9 cellular contexts compared by ENCODE assay signal in the genomic region with DNA sequence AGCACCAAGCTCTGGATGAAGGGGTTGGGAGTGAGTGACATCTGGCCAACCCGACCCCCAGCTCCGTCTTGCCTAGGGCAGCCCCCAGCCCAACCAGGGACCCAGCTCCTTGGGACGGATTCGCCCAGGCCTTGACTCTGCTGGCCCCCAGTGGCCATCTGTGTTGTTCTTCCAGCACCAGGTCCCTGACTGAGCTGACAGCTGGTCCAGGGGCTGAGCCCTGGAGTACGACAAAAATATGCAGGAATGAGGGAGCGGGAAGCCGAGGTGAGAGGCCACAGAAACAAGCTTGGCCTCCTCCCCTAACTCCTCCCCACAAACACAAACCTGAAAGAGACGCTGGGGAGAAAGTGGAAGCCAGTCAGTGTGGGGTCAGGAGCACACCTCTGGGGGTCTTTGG. TPM values are rescaled to one million over a fixed set of nuclear protein-coding genes. Genes with fewer than 3 reads are reported as not detected.
DNase-seq lines count a peak whose midpoint lies in the region; ATAC-seq, FAIRE-seq and TF ChIP-seq lines count a peak whose summit lies in the region.
"Had no signal": no experiment of that assay in that cellular context is flagged by ENCODE, and none has a peak within 500 bp of the region (broad histone marks: within the 10 kb centered on the region; RNA-seq: fewer than 3 reads in every experiment).

No MANE protein-coding gene starts in this region.

- H2BK120ac ChIP-seq in H1 (replicated peaks; ENCODE audit: low read depth, low read length) = no peak overlapping the region

- H2AFZ ChIP-seq in SK-N-SH (ENCODE audit: low read depth) = no peak overlapping the region
- H2AFZ ChIP-seq in H1 (ENCODE audit: low read length) = no peak overlapping the region
- H2AFZ ChIP-seq in neural cell (ENCODE audit: low read depth, low read length) = no peak overlapping the region

- no peak overlapping the region for H4K91ac ChIP-seq in H1 (replicated peaks; ENCODE audit: insufficient read length, low read length)

- TF ChIP-seq POLR2A in H1 (IDR thresholded peaks at IDR 0.05; ENCODE audit: control extremely low read depth in 1 of 2, low read depth in 2 of 2, low read length in 2 of 2) = no peak

- TF ChIP-seq RAD21 in SK-N-SH (IDR thresholded peaks at IDR 0.05; ENCODE audit: low read length) (peak; percentile 78), H1 (IDR thresholded peaks at IDR 0.05 in 1 of 2, conservative IDR thresholded peaks at IDR 0.05 in 1 of 2; ENCODE audit: low read depth in 2 of 2, low read length in 2 of 2) (peak; percentile 98 to 99), neural cell (conservative IDR thresholded peaks at IDR 0.05) (peak; percentile 99)

- no peak overlapping the region for H3K9ac ChIP-seq in SK-N-SH
- no peak overlapping the region for H3K9ac ChIP-seq in H1 (replicated peaks in 1 of 4; ENCODE audit: extremely low read depth in 1 of 4, low read depth in 3 of 4, low read length in 3 of 4)
- H3K9ac ChIP-seq in neural cell (ENCODE audit: low read length) = no peak overlapping the region

- H4K8ac ChIP-seq in H1 (ENCODE audit: extremely low read depth, insufficient read depth, low read length) = no peak overlapping the region

- H3K27me3 ChIP-seq in SK-N-SH (ENCODE audit: insufficient read depth) (no peaks in the 10 kb centered on the region), H1 (replicated peaks in 1 of 4; ENCODE audit: control insufficient read depth in 3 of 4, extremely low read depth in 1 of 4, insufficient read depth in 3 of 4, low read length in 3 of 4) (no peaks in the 10 kb centered on the region; a peak in 1 of 7 replicates), neural cell (ENCODE audit: insufficient read depth, low read depth, low read length) (no peaks in the 10 kb centered on the region)

- H2BK5ac ChIP-seq in H1 (ENCODE audit: low read depth, low read length) = 0 out of 2 replicates have a peak overlapping the region, but pooled peaks have one; percentile 37

- H3K56ac ChIP-seq in H1 (replicated peaks; ENCODE audit: insufficient read length, low read depth, low read length) = no peak overlapping the region

- H3K4me3 ChIP-seq in AG10803 (ENCODE audit: low read length) (no peak overlapping the region), SK-N-SH (ENCODE audit: low read depth in 2 of 2, low read length in 1 of 2) (no peak overlapping the region; a peak in 1 of 4 replicates), H1 (ENCODE audit: extremely low read depth in 1 of 4, insufficient read depth in 2 of 4, low read depth in 3 of 4, low read length in 4 of 4) (no peak overlapping the region), neural cell (ENCODE audit: low read length) (no peak overlapping the region)

- no peak overlapping the region for H2BK12ac ChIP-seq in H1 (ENCODE audit: low read depth, low read length)

- no peaks in the 10 kb centered on the region for H3K79me2 ChIP-seq in SK-N-SH (ENCODE audit: insufficient read depth)
- no peaks in the 10 kb centered on the region for H3K79me2 ChIP-seq in H1 (ENCODE audit: control insufficient read depth in 1 of 2, insufficient read depth in 2 of 2, low read length in 2 of 2)
- no peaks in the 10 kb centered on the region for H3K79me2 ChIP-seq in neural cell (replicated peaks; ENCODE audit: insufficient read depth, low read length)

- no peak overlapping the region for H2BK15ac ChIP-seq in H1 (ENCODE audit: low read length)

- no peaks in the 10 kb centered on the region for H3K9me3 ChIP-seq in SK-N-SH
- H3K9me3 ChIP-seq in H1 (ENCODE audit: insufficient read depth in 2 of 2, low read depth in 1 of 2, low read length in 1 of 2) = no peaks in the 10 kb centered on the region
- no peaks in the 10 kb centered on the region for H3K9me3 ChIP-seq in neural cell (ENCODE audit: low read length)

- TF ChIP-seq EP300 in SK-N-SH (IDR thresholded peaks at IDR 0.05; ENCODE audit: borderline replicate concordance in 1 of 2, low read depth in 1 of 2, low read length in 1 of 2) = no peak
- no peak for TF ChIP-seq EP300 in H1 (IDR thresholded peaks at IDR 0.05; ENCODE audit: borderline replicate concordance in 1 of 2, low read depth in 2 of 2, low read length in 2 of 2)
- no peak for TF ChIP-seq EP300 in neural cell (conservative IDR thresholded peaks at IDR 0.05; ENCODE audit: poor library complexity, severe bottlenecking)

- H3K27ac ChIP-seq in SK-N-SH (ENCODE audit: low read depth in 2 of 2, low read length in 1 of 2) (no peak overlapping the region), H1 (ENCODE audit: low read depth, low read length) (no peak overlapping the region), neural cell (ENCODE audit: low read length) (no peak overlapping the region)

- ATAC-seq in GM19452 (IDR thresholded peaks at IDR 0.05; ENCODE audit: unreplicated experiment) (no peak), GM21737 (IDR thresholded peaks at IDR 0.05; ENCODE audit: unreplicated experiment) (no peak)
- ATAC-seq: effector memory CD8-positive, alpha-beta T cell had no signal

- no peaks in the 10 kb centered on the region; the same call in 1 of the 2 replicates for H3K23me2 ChIP-seq in H1 (ENCODE audit: low read depth, low read length)

- H3K36me3 ChIP-seq in SK-N-SH (replicated peaks in 1 of 2; ENCODE audit: control insufficient read depth in 1 of 2, insufficient read depth in 2 of 2, low read length in 1 of 2) = no peaks in the 10 kb centered on the region
- H3K36me3 ChIP-seq in H1 (ENCODE audit: control insufficient read depth in 2 of 4, insufficient read depth in 4 of 4, low read length in 3 of 4) = no peaks in the 10 kb centered on the region
- no peaks in the 10 kb centered on the region for H3K36me3 ChIP-seq in neural cell (ENCODE audit: insufficient read depth, low read length)

- no peak overlapping the region for H4K5ac ChIP-seq in H1 (ENCODE audit: insufficient read length, low read depth, low read length)

- peak; percentile 61 for TF ChIP-seq CTCF in AG10803 (conservative IDR thresholded peaks at IDR 0.05; ENCODE audit: low read length)
- TF ChIP-seq CTCF in GM20000 (IDR thresholded peaks at IDR 0.05; ENCODE audit: extremely low read depth, missing control alignments) = no peak
- TF ChIP-seq CTCF in SK-N-SH (IDR thresholded peaks at IDR 0.05) = peak; percentile 66
- TF ChIP-seq CTCF in H1 (IDR thresholded peaks at IDR 0.05; ENCODE audit: control extremely low read depth in 1 of 3, insufficient read depth in 1 of 3, low read depth in 1 of 3, low read length in 3 of 3) = peak; percentile 84 to 96 (median 94)
- TF ChIP-seq CTCF in neural cell (IDR thresholded peaks at IDR 0.05; ENCODE audit: poor library complexity, severe bottlenecking) = peak; percentile 96

- no peak overlapping the region for H3K4me2 ChIP-seq in SK-N-SH
- peak overlapping the region in 1 of 2 experiments; percentile 26; a peak in 2 of 4 replicates for H3K4me2 ChIP-seq in H1 (ENCODE audit: insufficient read depth in 1 of 2, low read depth in 2 of 2, low read length in 2 of 2)
- H3K4me2 ChIP-seq in neural cell (ENCODE audit: low read length) = no peak overlapping the region

- H3K14ac ChIP-seq in H1 (ENCODE audit: insufficient read length) = no peak overlapping the region

- no peak overlapping the region for H3K23ac ChIP-seq in H1 (ENCODE audit: insufficient read length)

- POLR2A ChIA-PET in SK-N-SH (lab: Yijun Ruan, JAX) (no interaction called here), H1 (lab: Charles Lee; ENCODE audit: partially characterized antibody) (interaction anchor here (1.1 to 1.6 kb wide), 2 partner anchors 18 to 90 kb away, joined by 3 to 4 read pairs; no protein-coding TSS in a partner anchor)

- H3K9me2 ChIP-seq in SK-N-SH (no peaks in the 10 kb centered on the region), neural cell (ENCODE audit: insufficient read depth, low read length) (no peaks in the 10 kb centered on the region)

- H3K18ac ChIP-seq in H1 (ENCODE audit: extremely low read depth, low read length) = 0 out of 2 replicates have a peak overlapping the region, but pooled peaks have one; percentile 24

- H3K4me1 ChIP-seq in SK-N-SH (ENCODE audit: control insufficient read depth in 1 of 2, insufficient read depth in 2 of 2, low read depth in 1 of 2, low read length in 1 of 2) = no peaks in the 10 kb centered on the region
- H3K4me1 ChIP-seq in H1 (replicated peaks in 1 of 4; ENCODE audit: control insufficient read depth in 3 of 4, insufficient read depth in 4 of 4, low read length in 3 of 4) = no peaks in the 10 kb centered on the region; a peak in 1 of 7 replicates

- H3K79me1 ChIP-seq in H1 (ENCODE audit: low read depth, low read length) = no peaks in the 10 kb centered on the region

- WGBS in SK-N-SH (ENCODE audit: low lambda C conversion rate) = 5% methylated on average over 8 of the region's 8 CpGs
- WGBS in H1 (ENCODE audit: extremely low coverage in 1 of 2, insufficient coverage in 1 of 2, insufficient read length in 1 of 2, insufficient replicate concordance in 2 of 2, low coverage in 1 of 2, low lambda C conversion rate in 2 of 2, missing lambda C conversion rate in 1 of 2), 2 experiments = 8% methylated on average over 8 of the region's 8 CpGs; no CpG with 5 or more reads in 1 of the 2 experiments

- peak; percentile 13 for DNase-seq in AG10803 (ENCODE audit: low read depth)
- DNase-seq in GM20000 (ENCODE audit: low spot score) = peak; percentile 54
- DNase-seq in SK-N-SH = peak; percentile 80
- peak; percentile 86 to 99 for DNase-seq in H1 (ENCODE audit: low read depth in 1 of 2, low spot score in 2 of 2)
- DNase-seq in NCI-H2081 treated with DMSO at 0.1 percent for 48 hours (lab: John Stamatoyannopoulos, UW) = no peak

- H3F3A ChIP-seq in SK-N-SH (replicated peaks; ENCODE audit: insufficient read depth) (no peaks in the 10 kb centered on the region), neural cell (ENCODE audit: insufficient read depth, low read length, poor library complexity, severe bottlenecking) (no peaks in the 10 kb centered on the region)

- CTCF ChIA-PET in SK-N-SH (lab: Yijun Ruan, JAX) = interaction anchor here (0.6 to 4.4 kb wide), 78 partner anchors 8 to 1073 kb away, joined by 3 to 83 read pairs (median 3); no protein-coding TSS in a partner anchor
- CTCF ChIA-PET in H1 (lab: Charles Lee; ENCODE audit: partially characterized antibody) = interaction anchor here (0.6 to 38.3 kb wide), 69 partner anchors 8 to 767 kb away, joined by 3 to 984 read pairs (median 4); a partner anchor contains a TSS

- no peak overlapping the region for H2AK5ac ChIP-seq in H1 (ENCODE audit: low read depth, low read length)

- H2BK20ac ChIP-seq in H1 (ENCODE audit: low read length) = no peak overlapping the region

- peak; percentile 93 for FAIRE-seq in H1 (lab: Jason Lieb, UNC)

- H4K20me1 ChIP-seq in SK-N-SH (ENCODE audit: insufficient read depth) (no peaks in the 10 kb centered on the region), H1 (replicated peaks in 1 of 2; ENCODE audit: control insufficient read depth in 1 of 2, insufficient read depth in 2 of 2, low read length in 2 of 2) (no peaks in the 10 kb centered on the region), neural cell (ENCODE audit: insufficient read depth) (no peaks in the 10 kb centered on the region)

- no peak overlapping the region for H3K4ac ChIP-seq in H1 (replicated peaks; ENCODE audit: insufficient read length, low read depth, low read length)

RNA-seq across cellular contexts. Expression of a gene that starts 55.0 kb away (rescaled TPM):
- not detected in 2 replicates for polyA plus RNA-seq in SK-N-SH (2012; rRNA removed)
- not detected in 2 replicates for polyA plus RNA-seq in SK-N-SH (2012; cell fraction: cytosol; rRNA removed)
- polyA plus RNA-seq in SK-N-SH (2012; cell fraction: nucleus; rRNA removed) = not detected in 2 replicates
- total RNA-seq in H1 (2021; fragmentation: NEBNext Ultra II Directional; extraction: Animal tissue kit (Norgen Biotek cat#: 25700)) = not detected in 2 replicates
- polyA plus RNA-seq in H1 (2011; rRNA removed) = 0.02 TPM in 1 of 2 replicates, not detected in the other
- polyA plus RNA-seq in H1 (2011; cell fraction: cytosol; rRNA removed) = 0.03 TPM
- polyA plus RNA-seq in H1 (2011; cell fraction: nucleus; rRNA removed) = 0.03 TPM
- 0.03 to 0.08 TPM in 2 of 4 replicates, not detected in the others for polyA plus RNA-seq in H1 (2012, experiment 1 of 2)
- 0.07 TPM for polyA plus RNA-seq in H1 (2012, experiment 2 of 2)
- polyA plus RNA-seq in H1 (2013, experiment 1 of 2) = 0.02 TPM
- polyA plus RNA-seq in H1 (2013, experiment 2 of 2) = 0.02 TPM
- polyA minus RNA-seq in H1 (2011; rRNA and poly(A)+ RNA removed) = 0.13 TPM in 1 of 2 replicates, not detected in the other
- not detected for polyA minus RNA-seq in H1 (2011; cell fraction: cytosol; rRNA and poly(A)+ RNA removed)
- 0.40 TPM for polyA minus RNA-seq in H1 (2011; cell fraction: nucleus; rRNA and poly(A)+ RNA removed)
- not detected in 2 replicates for polyA plus RNA-seq in neural cell
- not detected in 2 replicates for polyA minus RNA-seq in neural cell
